Comparison of ENCODE assay signal across 11 cellular contexts in genomic region chr2:64105676-64106461, GRCh38. TPM values are rescaled to one million over a fixed set of nuclear protein-coding genes. Genes with fewer than 3 reads are reported as not detected.
DNase-seq lines count a peak whose midpoint lies in the region; ATAC-seq, FAIRE-seq and TF ChIP-seq lines count a peak whose summit lies in the region.
"Had no signal": no experiment of that assay in that cellular context is flagged by ENCODE, and none has a peak within 500 bp of the region (broad histone marks: within the 10 kb centered on the region; RNA-seq: fewer than 3 reads in every experiment).

No MANE protein-coding gene starts in this region.

- peaks cover 77% of the 10 kb centered on the region for H3K4me1 Mint-ChIP-seq in activated CD4-positive, alpha-beta T cell treated with anti-CD3 and anti-CD28 coated beads for 36 hours

- TF ChIP-seq CTCF in A673 (conservative IDR thresholded peaks at IDR 0.05; ENCODE audit: low read depth, low read length), result no peak
- TF ChIP-seq CTCF in OCI-LY7 (conservative IDR thresholded peaks at IDR 0.05; ENCODE audit: low read length), result no peak
- TF ChIP-seq CTCF in kidney (IDR thresholded peaks at IDR 0.05; ENCODE audit: borderline replicate concordance, extremely low read depth, insufficient read depth), result no peak

- H3K27me3 Mint-ChIP-seq in activated CD4-positive, alpha-beta T cell treated with anti-CD3 and anti-CD28 coated beads for 36 hours, result no peaks in the 10 kb centered on the region

- no peaks in the 10 kb centered on the region for H3K27me3 ChIP-seq in A673 (replicated peaks; ENCODE audit: insufficient read depth, low read depth, low read length, poor library complexity)

- intact Hi-C loops in A673 (cut with micrococcal nuclease; ENCODE audit: unreplicated experiment) (no loop called here), OCI-LY7 (cut with micrococcal nuclease; ENCODE audit: unreplicated experiment) (no loop called here), kidney (cut with DNase I) (no loop called here)
- intact Hi-C loops in activated CD4-positive, alpha-beta T cell treated with anti-CD3 and anti-CD28 coated beads for 36 hours (cut with DNase I, micrococcal nuclease), result no loop called here

- H3K9me3 Mint-ChIP-seq in activated CD4-positive, alpha-beta T cell treated with anti-CD3 and anti-CD28 coated beads for 36 hours (ENCODE audit: low read depth), result no peaks in the 10 kb centered on the region

- H3K4me2 ChIP-seq in OCI-LY7 (ENCODE audit: low read length), result peak overlapping the region; percentile 23

- H3K4me3 ChIP-seq in A673 (ENCODE audit: low read depth, low read length, poor library complexity, severe bottlenecking) (no peak overlapping the region), OCI-LY7 (ENCODE audit: low read depth, low read length, poor library complexity, severe bottlenecking) (no peak overlapping the region), kidney (ENCODE audit: low read length in 2 of 2) (peak overlapping the region; percentile 6 to 7)
- H3K4me3 ChIP-seq: SK-N-MC had no signal

- no peak overlapping the region for H3K4me3 Mint-ChIP-seq in activated CD4-positive, alpha-beta T cell treated with anti-CD3 and anti-CD28 coated beads for 36 hours

- peaks cover 54% of the 10 kb centered on the region for H3K36me3 Mint-ChIP-seq in activated CD4-positive, alpha-beta T cell treated with anti-CD3 and anti-CD28 coated beads for 36 hours (ENCODE audit: low read depth)

- H4K20me1 ChIP-seq in OCI-LY7 (ENCODE audit: insufficient read depth, low read length), result no peaks in the 10 kb centered on the region

- CTCF ChIA-PET in A673 (lab: Charles Lee) (no interaction called here), OCI-LY7 (lab: Charles Lee; ENCODE audit: unreplicated experiment) (no interaction called here)
- CTCF ChIA-PET in activated CD4-positive, alpha-beta T cell treated with anti-CD3 and anti-CD28 coated beads for 36 hours (lab: Charles Lee), result interaction anchor here (0.6 to 4.5 kb wide), 7 partner anchors 10 to 225 kb away, joined by 3 to 20 read pairs (median 4); no protein-coding TSS in a partner anchor

- peaks cover 79% of the 10 kb centered on the region for H3K79me2 ChIP-seq in OCI-LY7 (ENCODE audit: insufficient read depth, low read depth, low read length)

- H3K9me3 ChIP-seq in A673 (ENCODE audit: low read depth, low read length, poor library complexity, severe bottlenecking) (no peaks in the 10 kb centered on the region), OCI-LY7 (ENCODE audit: low read length) (no peaks in the 10 kb centered on the region), kidney (ENCODE audit: control insufficient read depth in 1 of 2, low read length in 2 of 2) (no peaks in the 10 kb centered on the region)

- POLR2A ChIA-PET in A673 (lab: Charles Lee; ENCODE audit: low non-redundant PET) (interaction anchor here (0.6 to 0.7 kb wide), 2 partner anchors 221 to 1074 kb away, joined by 3 to 5 read pairs; no protein-coding TSS in a partner anchor), OCI-LY7 (lab: Charles Lee) (interaction anchor here (0.5 to 7.8 kb wide), 22 partner anchors 8 to 1127 kb away, joined by 3 to 78 read pairs (median 4); no protein-coding TSS in a partner anchor)
- POLR2A ChIA-PET in activated CD4-positive, alpha-beta T cell treated with anti-CD3 and anti-CD28 coated beads for 36 hours (lab: Charles Lee), result interaction anchor here (0.5 to 0.7 kb wide), 2 partner anchors 32 to 745 kb away, joined by 3 read pairs; no protein-coding TSS in a partner anchor

- FAIRE-seq in kidney (lab: Jason Lieb, UNC), result peak; percentile 62

- no peaks in the 10 kb centered on the region for H3K9me2 ChIP-seq in OCI-LY7 (ENCODE audit: insufficient read depth, low read length)

- no peak overlapping the region for H3K27ac Mint-ChIP-seq in activated CD4-positive, alpha-beta T cell treated with anti-CD3 and anti-CD28 coated beads for 36 hours

- ATAC-seq in GM19438 (IDR thresholded peaks at IDR 0.05; ENCODE audit: low read depth, unreplicated experiment), result peak; percentile 37
- no peak for ATAC-seq in activated CD4-positive, alpha-beta T cell treated with anti-CD3 and anti-CD28 coated beads for 36 hours

- H3K36me3 ChIP-seq in A673 (ENCODE audit: insufficient read depth, low read length, poor library complexity, severe bottlenecking) (no peaks in the 10 kb centered on the region), OCI-LY7 (ENCODE audit: insufficient read depth, low read length) (peaks cover 80% of the 10 kb centered on the region), kidney (ENCODE audit: control insufficient read depth in 1 of 2, insufficient read depth in 2 of 2, low read length in 2 of 2) (peaks cover 0 to 3% of the 10 kb centered on the region in 2 donors)

- DNase-seq in A673 (ENCODE audit: low spot score) (no peak), OCI-LY7 (ENCODE audit: low spot score) (no peak), kidney (no peak), substantia nigra (lab: John Stamatoyannopoulos, UW) (no peak), EL (no peak), HPDE6-E6E7 (ENCODE audit: extremely low spot score) (no peak)
- DNase-seq in activated CD4-positive, alpha-beta T cell treated with anti-CD3 and anti-CD28 coated beads for 36 hours, result no peak
- DNase-seq: NCI-H1694 treated with DMSO at 0.1 percent for 48 hours had no signal

- H3K27ac ChIP-seq in A673 (ENCODE audit: low read depth, low read length, poor library complexity, severe bottlenecking) (peak overlapping the region; percentile 1), OCI-LY7 (ENCODE audit: low read depth, low read length, poor library complexity, severe bottlenecking) (peak overlapping the region; percentile 99), kidney (ENCODE audit: low read depth in 2 of 2, low read length in 2 of 2) (peak overlapping the region; percentile 29 to 52), substantia nigra (ENCODE audit: low read depth, low read length, poor library complexity, severe bottlenecking) (no peak overlapping the region)
- H3K27ac ChIP-seq: C4-2B, SK-N-MC had no signal

- peaks cover 3% of the 10 kb centered on the region for H3K4me1 ChIP-seq in A673 (ENCODE audit: insufficient read depth, low read length, poor library complexity, severe bottlenecking)
- peaks cover 98% of the 10 kb centered on the region for H3K4me1 ChIP-seq in OCI-LY7 (ENCODE audit: insufficient read depth, low read length, poor library complexity, severe bottlenecking)
- peaks cover 13 to 27% of the 10 kb centered on the region in 2 donors for H3K4me1 ChIP-seq in kidney (ENCODE audit: control insufficient read depth in 1 of 2, insufficient read depth in 1 of 2, low read depth in 1 of 2, low read length in 2 of 2)

- H3K9ac ChIP-seq in kidney (ENCODE audit: low read length in 2 of 2), result no peak overlapping the region

- BruUV-seq in A673 (replicated peaks; lab: Mats Ljungman, UMichigan) (no TSS peak), OCI-LY7 (replicated peaks; lab: Mats Ljungman, UMichigan) (TSS peak; percentile 4)

- H2AFZ ChIP-seq in OCI-LY7 (ENCODE audit: low read length), result no peak overlapping the region

RNA-seq across cellular contexts. Expression of gene PELI1, which starts 38.4 kb away (rescaled TPM):
- total RNA-seq in A673 (2021) (35.1 and 36.9 TPM in 2 replicates), OCI-LY7 (2022) (174 and 211 TPM in 2 replicates), kidney (36.9 TPM)
- total RNA-seq in OCI-LY7 (2014; rRNA removed; shearing (Covaris generic)), result 108 and 110 TPM in 2 replicates
- 4.6 TPM for polyA plus RNA-seq in kidney (ENCODE audit: insufficient read depth, low read depth, low replicate concordance)
- total RNA-seq in activated CD4-positive, alpha-beta T cell treated with anti-CD3 and anti-CD28 coated beads for 36 hours, result 10 to 100 TPM; 21.3 to 29.7 TPM

Comparison
In these comparisons a context has a peak if more than half of its experiments do, and no peak if none do; other contexts are left out.
1. H3K4me3 ChIP-seq: peak in kidney (2 of 2); none in A673 (single experiment) and OCI-LY7 (single experiment).